1 cellular context compared by ENCODE assay signal in genomic region chr1:234666206-234666605, GRCh38.
TF ChIP-seq lines count a peak whose summit lies in the region.

No MANE protein-coding gene starts in this region.

TF ChIP-seq in K562, 482 proteins besides CTCF, POLR2A, EP300 and RAD21 (continued from another document):
- TF ChIP-seq FOXO4 (CRISPR knock-in tag; IDR thresholded peaks at IDR 0.05) (no peak), PKNOX1 (IDR thresholded peaks at IDR 0.05) (peak; percentile 35; the same call in 1 of the 2 replicates), KLF16 (IDR thresholded peaks at IDR 0.05) (no peak), HMG20B (CRISPR knock-in tag; IDR thresholded peaks at IDR 0.05) (no peak), BMI1 (IDR thresholded peaks at IDR 0.05; ENCODE audit: low read length) (no peak), CEBPZ (IDR thresholded peaks at IDR 0.05; ENCODE audit: borderline replicate concordance, low read depth, low read length) (no peak), PBX2 (CRISPR knock-in tag; IDR thresholded peaks at IDR 0.05; ENCODE audit: low read depth) (no peak), PBX2 (tag; conservative IDR thresholded peaks at IDR 0.05; ENCODE audit: low read depth) (peak; percentile 49; the same call in 1 of the 2 replicates), NCOA6 (IDR thresholded peaks at IDR 0.05) (no peak), ZNF75A (CRISPR knock-in tag; IDR thresholded peaks at IDR 0.05) (no peak), SMARCE1 (IDR thresholded peaks at IDR 0.05) (no peak), FIP1L1 (IDR thresholded peaks at IDR 0.05; ENCODE audit: low read depth, low read length, poor library complexity, severe bottlenecking) (no peak), MEF2D (tag; conservative IDR thresholded peaks at IDR 0.05; ENCODE audit: low read depth) (0 out of 2 replicates have a peak, but pooled peaks have one; percentile 22), ZNF511 (CRISPR knock-in tag; IDR thresholded peaks at IDR 0.05) (no peak), GABPB1 (CRISPR knock-in tag; IDR thresholded peaks at IDR 0.05) (no peak), ZNF696 (CRISPR knock-in tag; conservative IDR thresholded peaks at IDR 0.05) (no peak), TAF15 (IDR thresholded peaks at IDR 0.05; ENCODE audit: low read depth, low read length) (no peak), ZBTB33 (CRISPR knock-in tag; IDR thresholded peaks at IDR 0.05) (no peak), KDM5B (IDR thresholded peaks at IDR 0.05; ENCODE audit: insufficient replicate concordance, low read depth, low read length) (no peak), SIRT6 (IDR thresholded peaks at IDR 0.05; ENCODE audit: low read depth, low read length) (no peak), RFX5 (IDR thresholded peaks at IDR 0.05; ENCODE audit: low read depth, low read length) (no peak), NR3C1 (CRISPR knock-in tag; IDR thresholded peaks at IDR 0.05) (no peak)
